In genomic region chr10:63720072-63720537, GRCh38 we compare ENCODE assay signal across 8 cellular contexts.
DNase-seq lines count a peak whose midpoint lies in the region; ATAC-seq and TF ChIP-seq lines count a peak whose summit lies in the region.

No MANE protein-coding gene starts in this region.

- peak; percentile 67 for ATAC-seq in GM21576 (IDR thresholded peaks at IDR 0.05; ENCODE audit: unreplicated experiment)
- ATAC-seq in T-helper 17 cell, result peak; percentile 91
- peak; percentile 83 for ATAC-seq in memory B cell (ENCODE audit: low read depth)
- no peak for ATAC-seq in HG02610 (IDR thresholded peaks at IDR 0.05; ENCODE audit: unreplicated experiment)

- H3K4me3 Mint-ChIP-seq in T-helper 17 cell (no peak overlapping the region), memory B cell (no peak overlapping the region)

- peaks cover 25% of the 10 kb centered on the region for H3K27me3 Mint-ChIP-seq in T-helper 17 cell
- peaks cover 14% of the 10 kb centered on the region for H3K27me3 Mint-ChIP-seq in memory B cell

- peaks cover 8% of the 10 kb centered on the region for H3K4me1 Mint-ChIP-seq in T-helper 17 cell
- no peaks in the 10 kb centered on the region for H3K4me1 Mint-ChIP-seq in memory B cell

- peak overlapping the region; percentile 59 for H3K27ac Mint-ChIP-seq in T-helper 17 cell
- peak overlapping the region; percentile 65 for H3K27ac Mint-ChIP-seq in memory B cell

- DNase-seq in DMS53 (lab: John Stamatoyannopoulos, UW) (peak; percentile 86), NCI-H1092 (lab: John Stamatoyannopoulos, UW) (peak; percentile 33), T-helper 17 cell (peak in 2 of 3 donors; percentile 21 to 38), coronary artery (ENCODE audit: low spot score) (no peak), memory B cell (ENCODE audit: low spot score in 2 of 2) (peak; percentile 45 to 67)
- peak in 5 of 6 experiments; percentile 27 to 79 (median 43) for DNase-seq in stimulated activated naive CD4-positive, alpha-beta T cell (lab: John Stamatoyannopoulos, UW)

- peak; percentile 89 for TF ChIP-seq CTCF in coronary artery (IDR thresholded peaks at IDR 0.05)

- peak overlapping the region in 1 of 2 donors; percentile 6 for H3K27ac ChIP-seq in coronary artery

- no peaks in the 10 kb centered on the region for H3K9me3 ChIP-seq in T-helper 17 cell (ENCODE audit: control insufficient read depth, low read length, poor library complexity, severe bottlenecking)

- H3K9me3 Mint-ChIP-seq in memory B cell, result no peaks in the 10 kb centered on the region

- H3K36me3 Mint-ChIP-seq in T-helper 17 cell (ENCODE audit: low read depth) (no peaks in the 10 kb centered on the region), memory B cell (no peaks in the 10 kb centered on the region)

- peak overlapping the region; percentile 22 for H3K4me3 ChIP-seq in coronary artery
